ENCODE assay signal across 8 cellular contexts in the genomic region with DNA sequence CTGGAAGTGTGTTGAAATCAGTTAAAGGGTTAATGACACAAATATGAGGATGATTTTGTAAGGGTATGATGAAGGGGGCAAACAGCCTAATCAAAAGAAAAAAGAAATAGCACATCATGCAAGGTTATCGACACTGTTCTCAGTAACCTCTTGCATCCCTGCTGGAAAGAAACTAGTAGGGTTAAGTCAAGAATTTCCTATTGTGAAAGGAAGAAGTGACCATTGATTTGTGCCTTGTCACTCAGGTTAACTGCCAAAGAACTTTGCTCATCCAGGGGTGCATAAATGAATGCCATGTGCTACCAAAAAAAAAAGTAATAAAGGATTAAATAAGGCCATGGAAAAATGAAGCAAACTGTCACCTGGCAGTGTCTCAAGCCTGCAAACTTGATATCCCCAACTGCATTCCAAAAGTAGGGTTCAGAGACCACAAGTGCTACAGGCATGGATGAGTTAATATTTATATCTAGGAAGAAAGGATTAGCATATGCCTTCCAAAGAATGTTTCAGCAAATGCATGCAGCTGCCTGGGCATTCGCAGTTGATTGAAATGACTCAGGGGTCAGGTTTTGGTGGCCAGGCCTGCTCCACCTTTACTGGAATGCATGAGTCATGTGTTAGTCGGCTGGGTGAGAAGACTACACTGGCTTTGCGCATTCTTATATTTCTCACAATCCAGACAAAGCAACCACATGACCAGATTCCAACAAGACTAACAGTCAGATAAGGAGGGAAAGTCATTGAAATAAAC.
DNase-seq lines count a peak whose midpoint lies in the region; ATAC-seq and TF ChIP-seq lines count a peak whose summit lies in the region.

No MANE protein-coding gene starts in this region.

- H3K27me3 Mint-ChIP-seq in MCF 10A (ENCODE audit: insufficient read depth, unreplicated experiment) = peaks cover 11% of the 10 kb centered on the region

- POLR2A ChIA-PET in MCF 10A (lab: Yijun Ruan, JAX) = interaction anchor here (0.9 to 4.2 kb wide), 9 partner anchors 10 to 144 kb away, joined by 3 to 18 read pairs (median 3); no protein-coding TSS in a partner anchor

- H3K4me3 Mint-ChIP-seq in MCF 10A (ENCODE audit: unreplicated experiment) = peak overlapping the region; percentile 10

- DNase-seq in A172 (ENCODE audit: low spot score) (peak; percentile 100), HT-29 (ENCODE audit: low spot score) (peak; percentile 92), MCF 10A (ENCODE audit: unreplicated experiment) (peak; percentile 98), lung microvascular endothelial cell (ENCODE audit: low read depth in 2 of 2) (peak; percentile 89 to 98), NCI-H1417 (lab: John Stamatoyannopoulos, UW) (no peak)

- peak overlapping the region; percentile 83 for H3K27ac Mint-ChIP-seq in MCF 10A (ENCODE audit: low read depth, unreplicated experiment)

- intact Hi-C loops in MCF 10A (cut with micrococcal nuclease) = loop anchor here (1.0 to 5.0 kb wide), 6 partner anchors 18 to 451 kb away; no protein-coding TSS in a partner anchor

- CTCF ChIA-PET in MCF 10A (lab: Yijun Ruan, JAX) = interaction anchor here (0.8 to 1.5 kb wide), 4 partner anchors 29 to 90 kb away, joined by 3 to 4 read pairs (median 3); no protein-coding TSS in a partner anchor

- TF ChIP-seq CTCF in MCF 10A (IDR thresholded peaks at IDR 0.05; ENCODE audit: unreplicated experiment) = no peak

- ATAC-seq in GM19395 (IDR thresholded peaks at IDR 0.05; ENCODE audit: unreplicated experiment) (no peak), HG03520 (IDR thresholded peaks at IDR 0.05; ENCODE audit: unreplicated experiment) (no peak), HG03159 (IDR thresholded peaks at IDR 0.05; ENCODE audit: unreplicated experiment) (no peak)

- H3K4me1 Mint-ChIP-seq in MCF 10A (ENCODE audit: insufficient read depth, unreplicated experiment) = peaks cover 33% of the 10 kb centered on the region

- H3K9me3 Mint-ChIP-seq in MCF 10A (ENCODE audit: unreplicated experiment) = peaks cover 7% of the 10 kb centered on the region

- TSS peak; percentile 37 for BruUV-seq in MCF 10A (replicated peaks; lab: Mats Ljungman, UMichigan)

- H3K36me3 Mint-ChIP-seq in MCF 10A (ENCODE audit: insufficient read depth, unreplicated experiment) = no peaks in the 10 kb centered on the region

Comparison
In these comparisons a context has a peak if more than half of its experiments do, and no peak if none do; other contexts are left out.
1. DNase-seq: peak in A172 (single experiment), HT-29 (single experiment), MCF 10A (single experiment) and lung microvascular endothelial cell (2 of 2); none in NCI-H1417 (0 of 3).